ENCODE assay signal across 21 cellular contexts in the genomic region with DNA sequence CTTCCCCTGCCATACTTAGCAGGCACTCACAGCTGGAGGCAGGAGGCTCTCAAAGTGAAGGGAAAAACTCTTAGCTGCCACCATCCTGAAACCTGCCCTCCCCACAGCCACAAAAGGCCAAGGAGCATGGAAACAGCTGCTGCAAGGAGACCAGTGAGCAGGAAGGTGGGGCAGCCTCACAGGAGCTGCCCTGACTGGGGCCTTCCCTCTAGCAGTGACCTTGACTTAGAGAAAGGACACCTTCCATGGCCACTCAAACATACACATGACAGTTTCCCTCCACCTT.
A peak's percentile ranks its signal among the peaks of the same experiment; 100 is the strongest.
DNase-seq lines count a peak whose midpoint lies in the region; ATAC-seq, FAIRE-seq and TF ChIP-seq lines count a peak whose summit lies in the region.
"Had no signal": no experiment of that assay in that cellular context is flagged by ENCODE, and none has a peak within 500 bp of the region (broad histone marks: within the 10 kb centered on the region; RNA-seq: fewer than 3 reads in every experiment).

No MANE protein-coding gene starts in this region.

- H2BK15ac ChIP-seq in H9 (ENCODE audit: low read depth, low read length): no peak overlapping the region

- H3K18ac ChIP-seq in H9 (ENCODE audit: insufficient read length, low read depth, low read length): no peak overlapping the region

- no peak overlapping the region for H2BK20ac ChIP-seq in H9 (ENCODE audit: low read depth, low read length, poor library complexity, severe bottlenecking)

- no peak overlapping the region for H3K23ac ChIP-seq in H9 (ENCODE audit: insufficient read length, low read depth, low read length)

- peaks cover 0 to 39% (median 17%) of the 10 kb centered on the region in 10 experiments; a peak in 16 of 20 replicates for H3K4me1 ChIP-seq in BLaER1 treated with 17β-estradiol and CSF1 and Interleukin-3, amounts not matched to agents 10 nM and 100 nM
- H3K4me1 ChIP-seq in CD8-positive, alpha-beta T cell (ENCODE audit: insufficient read depth, low read length): peaks cover 29% of the 10 kb centered on the region
- no peaks in the 10 kb centered on the region for H3K4me1 ChIP-seq in H9 (ENCODE audit: insufficient read depth, low read length)

- intact Hi-C loops in CD8-positive, alpha-beta T cell (cut with DNase I, micrococcal nuclease): no loop called here

- TF ChIP-seq CTCF in CD8-positive, alpha-beta T cell (IDR thresholded peaks at IDR 0.05): no peak
- no peak for TF ChIP-seq CTCF in H9 (conservative IDR thresholded peaks at IDR 0.05)

- no peak for DNase-seq in CD8-positive, alpha-beta T cell
- DNase-seq in activated CD4-positive, alpha-beta memory T cell treated with anti-CD3 and anti-CD28 coated beads, Interleukin-2, amount 10 ng/mL, durations not matched to agents 7 days and 5 days: no peak
- DNase-seq in immature natural killer cell (no peak), RCC 7860 (ENCODE audit: low spot score) (no peak), HCEC 1CT (no peak), H9 (no peak)
- DNase-seq: anterior cingulate cortex; dermis blood vessel endothelial cell; NCI-H1417; NCI-H2081 treated with DMSO at 0.1 percent for 48 hours; NCI-H446; SIG-M5; spleen; stimulated activated CD4-positive, alpha-beta T cell treated with anti-CD3 and anti-CD28 coated beads, Interleukin-4, amount 100 ng/mL, for 1 hour; stomach had no signal

- H4K20me1 ChIP-seq in BLaER1 treated with 17β-estradiol and CSF1 and Interleukin-3, amounts not matched to agents 10 nM and 100 nM: no peaks in the 10 kb centered on the region
- H4K20me1 ChIP-seq in H9 (ENCODE audit: control insufficient read depth, insufficient read depth, insufficient read length): no peaks in the 10 kb centered on the region

- H3K4me2 ChIP-seq in BLaER1 treated with 17β-estradiol and CSF1 and Interleukin-3, amounts not matched to agents 10 nM and 100 nM: peak overlapping the region; percentile 6 to 72 (median 32); a peak in 17 of 22 replicates
- no peak overlapping the region for H3K4me2 ChIP-seq in H9 (ENCODE audit: insufficient read depth, insufficient read length, low read length)

- peak overlapping the region in 5 of 11 experiments; percentile 0 to 37 (median 19); a peak in 3 of 22 replicates for H3K27ac ChIP-seq in BLaER1 treated with 17β-estradiol and CSF1 and Interleukin-3, amounts not matched to agents 10 nM and 100 nM
- H3K27ac ChIP-seq in CD8-positive, alpha-beta T cell (ENCODE audit: low read depth, low read length): no peak overlapping the region
- no peak overlapping the region for H3K27ac ChIP-seq in H9 (ENCODE audit: insufficient read length, low read depth, low read length)
- H3K27ac ChIP-seq: stomach, tibial nerve, VCaP had no signal

- no peaks in the 10 kb centered on the region for H3K23me2 ChIP-seq in H9 (ENCODE audit: insufficient read length, low read depth, low read length, poor library complexity, severe bottlenecking)

- H3K4me3 Mint-ChIP-seq in CD8-positive, alpha-beta T cell: peak overlapping the region; percentile 27
- H3K4me3 Mint-ChIP-seq in activated CD4-positive, alpha-beta memory T cell treated with anti-CD3 and anti-CD28 coated beads, Interleukin-2, amount 10 ng/mL, durations not matched to agents 7 days and 5 days: peak overlapping the region; percentile 28
- peak overlapping the region; percentile 40 to 83 (median 67) for H3K4me3 Mint-ChIP-seq in immature natural killer cell
- no peak overlapping the region for H3K4me3 Mint-ChIP-seq in H9

- H3K79me1 ChIP-seq in H9 (ENCODE audit: insufficient read depth, low read depth, low read length, poor library complexity, severe bottlenecking): no peaks in the 10 kb centered on the region

- no peaks in the 10 kb centered on the region for H3K9me3 ChIP-seq in BLaER1 treated with 17β-estradiol and CSF1 and Interleukin-3, amounts not matched to agents 10 nM and 100 nM (replicated peaks in 1 of 11)
- H3K9me3 ChIP-seq in CD8-positive, alpha-beta T cell (ENCODE audit: low read length): no peaks in the 10 kb centered on the region
- H3K9me3 ChIP-seq in H9 (ENCODE audit: control insufficient read depth, low read depth, low read length): no peaks in the 10 kb centered on the region
- H3K9me3 ChIP-seq: spleen, stomach, tibial nerve had no signal

- H3K56ac ChIP-seq in H9 (ENCODE audit: insufficient read length, low read depth, low read length): no peak overlapping the region

- FAIRE-seq in RCC 7860 (lab: Jason Lieb, UNC): no peak
- FAIRE-seq: HepG2 had no signal

- no peak overlapping the region for H3K27ac Mint-ChIP-seq in CD8-positive, alpha-beta T cell
- peak overlapping the region; percentile 93 for H3K27ac Mint-ChIP-seq in activated CD4-positive, alpha-beta memory T cell treated with anti-CD3 and anti-CD28 coated beads, Interleukin-2, amount 10 ng/mL, durations not matched to agents 7 days and 5 days
- H3K27ac Mint-ChIP-seq in immature natural killer cell (peak overlapping the region; percentile 46 to 75 (median 55)), H9 (no peak overlapping the region)

- no peak overlapping the region for H2AFZ ChIP-seq in H9 (ENCODE audit: low read length)

- no peak overlapping the region for H4K8ac ChIP-seq in H9 (replicated peaks; ENCODE audit: insufficient read length, low read depth, low read length)

- H3K4me3 ChIP-seq in BLaER1 treated with 17β-estradiol and CSF1 and Interleukin-3, amounts not matched to agents 10 nM and 100 nM: no peak overlapping the region
- H3K4me3 ChIP-seq in CD8-positive, alpha-beta T cell (ENCODE audit: low read depth, low read length): no peak overlapping the region
- H3K4me3 ChIP-seq: lung, spleen, stomach, tibial nerve had no signal

- H3T11ph ChIP-seq in H9 (ENCODE audit: low read length): no peak overlapping the region

- H3K36me3 ChIP-seq in BLaER1 treated with 17β-estradiol and CSF1 and Interleukin-3, amounts not matched to agents 10 nM and 100 nM: no peaks in the 10 kb centered on the region
- H3K36me3 ChIP-seq in CD8-positive, alpha-beta T cell (ENCODE audit: insufficient read depth, low read length): no peaks in the 10 kb centered on the region
- H3K36me3 ChIP-seq: spleen, stomach, tibial nerve had no signal

- no peak overlapping the region for H2BK12ac ChIP-seq in H9 (ENCODE audit: insufficient read length, low read depth, low read length)

- H3K79me2 ChIP-seq in H9 (ENCODE audit: insufficient read depth, low read length): no peaks in the 10 kb centered on the region

- POLR2A ChIA-PET in CD8-positive, alpha-beta T cell (lab: Charles Lee): interaction anchor here (0.7 kb wide), 1 partner anchor 258 kb away, joined by 3 read pairs; no protein-coding TSS in a partner anchor
- POLR2A ChIA-PET in activated CD4-positive, alpha-beta memory T cell treated with anti-CD3 and anti-CD28 coated beads, Interleukin-2, amount 10 ng/mL, durations not matched to agents 7 days and 5 days (lab: Charles Lee): interaction anchor here (0.8 to 5.7 kb wide), 10 partner anchors 9 to 127 kb away, joined by 3 to 53 read pairs (median 3); no protein-coding TSS in a partner anchor

- H2AK5ac ChIP-seq in H9 (ENCODE audit: insufficient read length, low read length): no peak overlapping the region

- no peak overlapping the region for H3K9ac ChIP-seq in BLaER1 treated with 17β-estradiol and CSF1 and Interleukin-3, amounts not matched to agents 10 nM and 100 nM
- H3K9ac ChIP-seq in H9 (ENCODE audit: extremely low read depth, insufficient read length, low read length): no peak overlapping the region

- no peak overlapping the region for H2BK120ac ChIP-seq in H9 (ENCODE audit: low read depth, low read length, poor library complexity, severe bottlenecking)

- CTCF ChIA-PET in CD8-positive, alpha-beta T cell (lab: Charles Lee): interaction anchor here (0.9 kb wide), 1 partner anchor 17 kb away, joined by 3 read pairs; no protein-coding TSS in a partner anchor
- CTCF ChIA-PET in activated CD4-positive, alpha-beta memory T cell treated with anti-CD3 and anti-CD28 coated beads, Interleukin-2, amount 10 ng/mL, durations not matched to agents 7 days and 5 days (lab: Charles Lee): interaction anchor here (1.1 to 5.2 kb wide), 6 partner anchors 11 to 381 kb away, joined by 3 to 24 read pairs (median 6); no protein-coding TSS in a partner anchor

- no peaks in the 10 kb centered on the region for H3K36me3 Mint-ChIP-seq in CD8-positive, alpha-beta T cell
- peaks cover 24% of the 10 kb centered on the region for H3K36me3 Mint-ChIP-seq in activated CD4-positive, alpha-beta memory T cell treated with anti-CD3 and anti-CD28 coated beads, Interleukin-2, amount 10 ng/mL, durations not matched to agents 7 days and 5 days (ENCODE audit: low read depth)
- no peaks in the 10 kb centered on the region for H3K36me3 Mint-ChIP-seq in immature natural killer cell
- no peaks in the 10 kb centered on the region for H3K36me3 Mint-ChIP-seq in H9 (ENCODE audit: insufficient read depth in 1 of 3, low read depth in 3 of 3)

- H3K14ac ChIP-seq in H9 (ENCODE audit: insufficient read depth, low read length): no peak overlapping the region

- no peaks in the 10 kb centered on the region for H3K9me3 Mint-ChIP-seq in CD8-positive, alpha-beta T cell
- peaks cover 9% of the 10 kb centered on the region for H3K9me3 Mint-ChIP-seq in activated CD4-positive, alpha-beta memory T cell treated with anti-CD3 and anti-CD28 coated beads, Interleukin-2, amount 10 ng/mL, durations not matched to agents 7 days and 5 days
- no peaks in the 10 kb centered on the region for H3K9me3 Mint-ChIP-seq in immature natural killer cell
- no peaks in the 10 kb centered on the region for H3K9me3 Mint-ChIP-seq in H9

- H3K4me1 Mint-ChIP-seq in CD8-positive, alpha-beta T cell (ENCODE audit: low read depth): peaks cover 42% of the 10 kb centered on the region
- peaks cover 57% of the 10 kb centered on the region for H3K4me1 Mint-ChIP-seq in activated CD4-positive, alpha-beta memory T cell treated with anti-CD3 and anti-CD28 coated beads, Interleukin-2, amount 10 ng/mL, durations not matched to agents 7 days and 5 days
- H3K4me1 Mint-ChIP-seq in immature natural killer cell (peaks cover 40 to 41% of the 10 kb centered on the region in 2 donors), H9 (peaks cover 4 to 6% of the 10 kb centered on the region in 2 experiments; a peak in 3 of 4 replicates)

- no peak overlapping the region for H3K4ac ChIP-seq in H9 (ENCODE audit: low read depth, low read length)

- no peaks in the 10 kb centered on the region for H3K27me3 Mint-ChIP-seq in CD8-positive, alpha-beta T cell (ENCODE audit: low read depth)
- no peaks in the 10 kb centered on the region for H3K27me3 Mint-ChIP-seq in activated CD4-positive, alpha-beta memory T cell treated with anti-CD3 and anti-CD28 coated beads, Interleukin-2, amount 10 ng/mL, durations not matched to agents 7 days and 5 days
- H3K27me3 Mint-ChIP-seq in immature natural killer cell (ENCODE audit: low read depth in 3 of 3): peaks cover 0 to 5% (median 0%) of the 10 kb centered on the region in 3 donors
- H3K27me3 Mint-ChIP-seq in H9 (ENCODE audit: low read depth): peaks cover 2% of the 10 kb centered on the region

- no peak overlapping the region for H4K5ac ChIP-seq in H9 (ENCODE audit: insufficient read length, low read depth, low read length)

- no peak for ATAC-seq in CD8-positive, alpha-beta T cell
- ATAC-seq in HG02642 (IDR thresholded peaks at IDR 0.05; ENCODE audit: poor library complexity, unreplicated experiment): no peak
- ATAC-seq: HepG2 had no signal

- no peaks in the 10 kb centered on the region for H3K27me3 ChIP-seq in BLaER1 treated with 17β-estradiol and CSF1 and Interleukin-3, amounts not matched to agents 10 nM and 100 nM
- H3K27me3 ChIP-seq in CD8-positive, alpha-beta T cell (ENCODE audit: insufficient read depth, low read length): no peaks in the 10 kb centered on the region
- no peaks in the 10 kb centered on the region for H3K27me3 ChIP-seq in H9 (ENCODE audit: insufficient read depth, low read length)
- H3K27me3 ChIP-seq: spleen, stomach, tibial nerve had no signal

- no peak overlapping the region for H4K91ac ChIP-seq in H9 (ENCODE audit: insufficient read length, low read depth, low read length)

- no peak overlapping the region for H2BK5ac ChIP-seq in H9 (ENCODE audit: insufficient read length, low read length)

Comparison
In these comparisons a context has a peak if more than half of its experiments do, and no peak if none do; other contexts are left out.
1. H3K27ac Mint-ChIP-seq: peak in activated CD4-positive, alpha-beta memory T cell treated with anti-CD3 and anti-CD28 coated beads, Interleukin-2, amount 10 ng/mL, durations not matched to agents 7 days and 5 days (single experiment) and immature natural killer cell (6 of 6); none in CD8-positive, alpha-beta T cell (single experiment) and H9 (0 of 3).
2. H3K4me3 Mint-ChIP-seq: peak in CD8-positive, alpha-beta T cell (single experiment), activated CD4-positive, alpha-beta memory T cell treated with anti-CD3 and anti-CD28 coated beads, Interleukin-2, amount 10 ng/mL, durations not matched to agents 7 days and 5 days (single experiment) and immature natural killer cell (5 of 5); none in H9 (0 of 2).